ENCODE assay signal across 1 cellular context in the genomic region with DNA sequence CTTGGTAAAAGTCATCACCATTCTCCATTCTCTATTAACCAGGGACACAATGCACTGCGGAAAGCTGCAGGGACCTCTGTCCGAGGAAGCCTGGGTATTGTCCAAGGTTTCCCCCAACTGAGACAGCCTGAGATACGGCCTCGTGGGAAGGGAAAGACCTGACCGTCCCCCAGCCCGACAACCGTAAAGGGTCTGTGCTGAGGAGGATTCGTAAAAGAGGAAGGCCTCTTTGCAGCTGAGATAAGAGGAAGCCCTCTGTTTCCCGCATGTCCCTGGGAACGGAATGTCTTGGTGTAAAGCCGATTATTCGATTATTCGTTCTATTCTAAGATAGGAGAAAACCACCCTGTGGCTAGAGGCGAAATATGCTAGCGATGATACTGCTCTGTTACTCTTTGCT.
TF ChIP-seq lines count a peak whose summit lies in the region.

No MANE protein-coding gene starts in this region.

TF ChIP-seq in GM23338, 12 proteins besides CTCF, POLR2A, EP300 and RAD21:
- TF ChIP-seq JUNB (IDR thresholded peaks at IDR 0.05; ENCODE audit: unreplicated experiment), result no peak
- TF ChIP-seq, protein P1, sequence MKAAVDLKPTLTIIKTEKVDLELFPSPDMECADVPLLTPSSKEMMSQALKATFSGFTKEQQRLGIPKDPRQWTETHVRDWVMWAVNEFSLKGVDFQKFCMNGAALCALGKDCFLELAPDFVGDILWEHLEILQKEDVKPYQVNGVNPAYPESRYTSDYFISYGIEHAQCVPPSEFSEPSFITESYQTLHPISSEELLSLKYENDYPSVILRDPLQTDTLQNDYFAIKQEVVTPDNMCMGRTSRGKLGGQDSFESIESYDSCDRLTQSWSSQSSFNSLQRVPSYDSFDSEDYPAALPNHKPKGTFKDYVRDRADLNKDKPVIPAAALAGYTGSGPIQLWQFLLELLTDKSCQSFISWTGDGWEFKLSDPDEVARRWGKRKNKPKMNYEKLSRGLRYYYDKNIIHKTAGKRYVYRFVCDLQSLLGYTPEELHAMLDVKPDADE (IDR thresholded peaks at IDR 0.05), result no peak
- no peak for TF ChIP-seq ZNF331 (CRISPR knock-in tag; IDR thresholded peaks at IDR 0.05; ENCODE audit: low read depth)
- TF ChIP-seq ZNF114 (CRISPR knock-in tag; IDR thresholded peaks at IDR 0.05), result no peak
- TF ChIP-seq EZH2 (IDR thresholded peaks at IDR 0.05; ENCODE audit: low read depth, unreplicated experiment), result no peak
- TF ChIP-seq, protein P2, sequence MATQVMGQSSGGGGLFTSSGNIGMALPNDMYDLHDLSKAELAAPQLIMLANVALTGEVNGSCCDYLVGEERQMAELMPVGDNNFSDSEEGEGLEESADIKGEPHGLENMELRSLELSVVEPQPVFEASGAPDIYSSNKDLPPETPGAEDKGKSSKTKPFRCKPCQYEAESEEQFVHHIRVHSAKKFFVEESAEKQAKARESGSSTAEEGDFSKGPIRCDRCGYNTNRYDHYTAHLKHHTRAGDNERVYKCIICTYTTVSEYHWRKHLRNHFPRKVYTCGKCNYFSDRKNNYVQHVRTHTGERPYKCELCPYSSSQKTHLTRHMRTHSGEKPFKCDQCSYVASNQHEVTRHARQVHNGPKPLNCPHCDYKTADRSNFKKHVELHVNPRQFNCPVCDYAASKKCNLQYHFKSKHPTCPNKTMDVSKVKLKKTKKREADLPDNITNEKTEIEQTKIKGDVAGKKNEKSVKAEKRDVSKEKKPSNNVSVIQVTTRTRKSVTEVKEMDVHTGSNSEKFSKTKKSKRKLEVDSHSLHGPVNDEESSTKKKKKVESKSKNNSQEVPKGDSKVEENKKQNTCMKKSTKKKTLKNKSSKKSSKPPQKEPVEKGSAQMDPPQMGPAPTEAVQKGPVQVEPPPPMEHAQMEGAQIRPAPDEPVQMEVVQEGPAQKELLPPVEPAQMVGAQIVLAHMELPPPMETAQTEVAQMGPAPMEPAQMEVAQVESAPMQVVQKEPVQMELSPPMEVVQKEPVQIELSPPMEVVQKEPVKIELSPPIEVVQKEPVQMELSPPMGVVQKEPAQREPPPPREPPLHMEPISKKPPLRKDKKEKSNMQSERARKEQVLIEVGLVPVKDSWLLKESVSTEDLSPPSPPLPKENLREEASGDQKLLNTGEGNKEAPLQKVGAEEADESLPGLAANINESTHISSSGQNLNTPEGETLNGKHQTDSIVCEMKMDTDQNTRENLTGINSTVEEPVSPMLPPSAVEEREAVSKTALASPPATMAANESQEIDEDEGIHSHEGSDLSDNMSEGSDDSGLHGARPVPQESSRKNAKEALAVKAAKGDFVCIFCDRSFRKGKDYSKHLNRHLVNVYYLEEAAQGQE (IDR thresholded peaks at IDR 0.05; ENCODE audit: unreplicated experiment), result no peak
